1 cellular context compared by ENCODE assay signal in genomic region chr4:184477201-184477999, GRCh38.
TF ChIP-seq lines count a peak whose summit lies in the region.

No MANE protein-coding gene starts in this region.

TF ChIP-seq in SK-N-SH, 30 proteins besides CTCF, POLR2A, EP300 and RAD21 (continued from another document):
- TF ChIP-seq ZBTB33 (IDR thresholded peaks at IDR 0.05; ENCODE audit: borderline replicate concordance, low read depth) (no peak), USF1 (IDR thresholded peaks at IDR 0.05; ENCODE audit: borderline replicate concordance, low read depth) (no peak), MAX (IDR thresholded peaks at IDR 0.05; ENCODE audit: low read depth) (no peak), TCF12 (IDR thresholded peaks at IDR 0.05) (no peak), FOSL2 (IDR thresholded peaks at IDR 0.05; ENCODE audit: borderline replicate concordance, low read depth) (no peak), MXI1 (IDR thresholded peaks at IDR 0.05; ENCODE audit: low read depth, low read length) (no peak), POLR2AphosphoS5 (IDR thresholded peaks at IDR 0.05; ENCODE audit: low read depth, low read length) (no peak), USF2 (IDR thresholded peaks at IDR 0.05; ENCODE audit: borderline replicate concordance, low read depth, low read length) (no peak), IRF3 (IDR thresholded peaks at IDR 0.05; ENCODE audit: low read depth, low read length) (no peak), GATA2 (CRISPR knock-in tag; IDR thresholded peaks at IDR 0.05) (no peak)
